31 cellular contexts compared by ENCODE assay signal in the genomic region with DNA sequence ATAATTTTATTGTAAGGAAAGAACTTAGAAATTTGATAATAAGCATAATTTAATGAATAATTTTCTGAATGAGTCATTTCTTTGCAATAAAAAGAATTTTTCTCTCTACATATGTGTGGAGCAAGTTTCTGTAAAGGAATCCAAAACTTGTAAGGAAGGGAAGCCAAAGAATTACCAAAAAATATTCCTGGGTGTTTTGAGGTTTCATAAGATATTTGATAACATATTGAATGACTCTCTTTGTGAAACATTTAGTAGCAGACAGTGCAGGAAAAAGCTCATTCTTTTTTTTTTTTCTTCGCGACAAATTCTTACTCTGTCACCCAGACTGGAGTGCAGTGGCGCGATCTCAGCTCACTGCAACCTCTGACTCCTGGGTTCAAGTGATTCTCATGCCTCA.
DNase-seq lines count a peak whose midpoint lies in the region; TF ChIP-seq lines count a peak whose summit lies in the region.
"Had no signal": no experiment of that assay in that cellular context is flagged by ENCODE, and none has a peak within 500 bp of the region (broad histone marks: within the 10 kb centered on the region; RNA-seq: fewer than 3 reads in every experiment).

No MANE protein-coding gene starts in this region.

- H3K4me3 ChIP-seq in fibroblast of lung (replicated peaks in 1 of 4; ENCODE audit: control extremely low read depth in 1 of 4, insufficient read depth in 1 of 4, low read depth in 3 of 4, low read length in 4 of 4) = no peak overlapping the region
- H3K4me3 ChIP-seq: gastrocnemius medialis, hepatocyte, SK-N-MC had no signal

- CTCF ChIA-PET in activated naive CD4-positive, alpha-beta T cell treated with anti-CD3 and anti-CD28 coated beads, Interleukin-2, amount 10 ng/mL, durations not matched to agents 7 days and 5 days (lab: Charles Lee) = no interaction called here

- no peaks in the 10 kb centered on the region for H3K4me1 Mint-ChIP-seq in activated naive CD4-positive, alpha-beta T cell treated with anti-CD3 and anti-CD28 coated beads, Interleukin-2, amount 10 ng/mL, durations not matched to agents 7 days and 5 days
- H3K4me1 Mint-ChIP-seq: stimulated activated effector memory CD8-positive, alpha-beta T cell treated with anti-CD3 and anti-CD28 coated beads, Interleukin-12 subunit alpha, Interleukin-12 subunit beta, amount 100 ng/mL, for 72 hours had no signal

- DNase-seq in GM04503 (ENCODE audit: low read depth) (peak; percentile 33), amniotic stem cell (lab: John Stamatoyannopoulos, UW) (peak; percentile 0), fibroblast of lung (ENCODE audit: low read depth in 2 of 2) (peak; percentile 11 to 66), stromal cell of bone marrow (ENCODE audit: low read depth) (peak; percentile 10), HK-2 (ENCODE audit: unreplicated experiment) (no peak)
- no peak for DNase-seq in activated naive CD4-positive, alpha-beta T cell treated with anti-CD3 and anti-CD28 coated beads, Interleukin-2, amount 10 ng/mL, durations not matched to agents 7 days and 5 days
- no peak for DNase-seq in activated CD4-positive, alpha-beta T cell treated with anti-CD3 and anti-CD28 coated beads, Interleukin-2, amount 50 U/mL, for 1 hour
- DNase-seq: activated CD4-positive, alpha-beta memory T cell treated with anti-CD3 and anti-CD28 coated beads for 36 hours; activated CD4-positive, CD25-positive, alpha-beta regulatory T cell treated with anti-CD3 and anti-CD28 coated beads, Interleukin-2, amount 50 U/mL, for 72 hours; activated naive CD4-positive, alpha-beta T cell treated with Interleukin-2 at 50 U/mL for 16 hours; amygdala; DMS79 treated with DMSO at 0.1 percent for 48 hours; erythroblast; gastrocnemius medialis; GOT3; Karpas-422; left cardiac atrium; MV-4-11; NCI-H1436; NCI-H2081 treated with DMSO at 0.1 percent for 48 hours; NCI-H2227 treated with DMSO at 0.1 percent for 48 hours; NCI-H69; PC-3; stimulated activated CD4-positive, alpha-beta T cell treated with anti-CD3 and anti-CD28 coated beads, Interleukin-15, amount 100 ng/mL, for 24 hours had no signal

- H3K36me3 ChIP-seq in fibroblast of lung (ENCODE audit: control insufficient read depth, insufficient read depth, low read length) = no peaks in the 10 kb centered on the region
- H3K36me3 ChIP-seq: gastrocnemius medialis had no signal

- no peaks in the 10 kb centered on the region for H3K9me3 ChIP-seq in fibroblast of lung (ENCODE audit: control insufficient read depth, insufficient read depth, low read depth, low read length)
- H3K9me3 ChIP-seq: gastrocnemius medialis had no signal

- H2AFZ ChIP-seq in fibroblast of lung (ENCODE audit: low read length) = no peak overlapping the region
- H2AFZ ChIP-seq: hepatocyte had no signal

- H3K27me3 Mint-ChIP-seq in activated naive CD4-positive, alpha-beta T cell treated with anti-CD3 and anti-CD28 coated beads, Interleukin-2, amount 10 ng/mL, durations not matched to agents 7 days and 5 days = no peaks in the 10 kb centered on the region
- H3K27me3 Mint-ChIP-seq: activated CD4-positive, alpha-beta memory T cell treated with anti-CD3 and anti-CD28 coated beads for 36 hours; dendritic cell treated with granulocyte-macrophage colony-stimulating factor and Interleukin-4, amounts not matched to agents 40 ng/mL and 50 ng/mL, for 4 days; natural killer cell treated with Interleukin-12 subunit alpha and Interleukin-12 subunit beta and Interleukin-15 and Interleukin-18, amount 100 ng/mL, for 72 hours; type B pancreatic cell had no signal

- no peak overlapping the region for H3K27ac ChIP-seq in fibroblast of lung (ENCODE audit: insufficient read depth, low read length)
- H3K27ac ChIP-seq: gastrocnemius medialis, hepatocyte, SK-N-MC had no signal

- H4K20me1 ChIP-seq in fibroblast of lung (ENCODE audit: control insufficient read depth, extremely low read depth, insufficient read depth, low read length) = no peaks in the 10 kb centered on the region

- H3K9me3 Mint-ChIP-seq in activated naive CD4-positive, alpha-beta T cell treated with anti-CD3 and anti-CD28 coated beads, Interleukin-2, amount 10 ng/mL, durations not matched to agents 7 days and 5 days = no peaks in the 10 kb centered on the region
- H3K9me3 Mint-ChIP-seq: activated CD4-positive, alpha-beta memory T cell treated with anti-CD3 and anti-CD28 coated beads for 36 hours; dendritic cell treated with granulocyte-macrophage colony-stimulating factor and Interleukin-4, amounts not matched to agents 40 ng/mL and 50 ng/mL, for 4 days; natural killer cell treated with Interleukin-12 subunit alpha and Interleukin-12 subunit beta and Interleukin-15 and Interleukin-18, amount 100 ng/mL, for 72 hours; T-helper 1 cell treated with Interleukin-12 subunit alpha and Interleukin-12 subunit beta and Interleukin-4 antibody, amounts not matched to agents 30 μg/mL and 1 μg/mL, for 36 hours; type B pancreatic cell had no signal

- no peaks in the 10 kb centered on the region for H3K27me3 ChIP-seq in fibroblast of lung (ENCODE audit: control insufficient read depth, insufficient read depth, low read length)
- H3K27me3 ChIP-seq: gastrocnemius medialis, hepatocyte had no signal

- H3K9ac ChIP-seq in fibroblast of lung (ENCODE audit: insufficient read depth, low read length) = no peak overlapping the region

- H3K36me3 Mint-ChIP-seq in activated naive CD4-positive, alpha-beta T cell treated with anti-CD3 and anti-CD28 coated beads, Interleukin-2, amount 10 ng/mL, durations not matched to agents 7 days and 5 days = no peaks in the 10 kb centered on the region
- H3K36me3 Mint-ChIP-seq: activated CD4-positive, alpha-beta memory T cell treated with anti-CD3 and anti-CD28 coated beads for 36 hours; natural killer cell treated with Interleukin-12 subunit alpha and Interleukin-12 subunit beta and Interleukin-15 and Interleukin-18, amount 100 ng/mL, for 72 hours; stimulated activated effector memory CD8-positive, alpha-beta T cell treated with anti-CD3 and anti-CD28 coated beads, Interleukin-12 subunit alpha, Interleukin-12 subunit beta, amount 100 ng/mL, for 72 hours; type B pancreatic cell had no signal

- no peaks in the 10 kb centered on the region for H3K79me2 ChIP-seq in fibroblast of lung (ENCODE audit: control insufficient read depth, insufficient read depth, low read length)
- H3K79me2 ChIP-seq: hepatocyte had no signal

- H3K4me2 ChIP-seq in fibroblast of lung (ENCODE audit: extremely low read depth, insufficient read depth, low read length) = no peak overlapping the region
- H3K4me2 ChIP-seq: hepatocyte had no signal

- H3K4me1 ChIP-seq in fibroblast of lung (ENCODE audit: control insufficient read depth, extremely low read depth, insufficient read depth, low read length) = no peaks in the 10 kb centered on the region
- H3K4me1 ChIP-seq: gastrocnemius medialis had no signal

- TF ChIP-seq CTCF in fibroblast of lung (conservative IDR thresholded peaks at IDR 0.05 in 1 of 2, IDR thresholded peaks at IDR 0.05 in 1 of 2; ENCODE audit: low read depth in 1 of 2, low read length in 2 of 2) = no peak

- no peak overlapping the region for H3K4me3 Mint-ChIP-seq in activated naive CD4-positive, alpha-beta T cell treated with anti-CD3 and anti-CD28 coated beads, Interleukin-2, amount 10 ng/mL, durations not matched to agents 7 days and 5 days
- H3K4me3 Mint-ChIP-seq: activated CD4-positive, alpha-beta memory T cell treated with anti-CD3 and anti-CD28 coated beads for 36 hours; dendritic cell treated with granulocyte-macrophage colony-stimulating factor and Interleukin-4, amounts not matched to agents 40 ng/mL and 50 ng/mL, for 4 days; natural killer cell treated with Interleukin-12 subunit alpha and Interleukin-12 subunit beta and Interleukin-15 and Interleukin-18, amount 100 ng/mL, for 72 hours; stimulated activated effector memory CD8-positive, alpha-beta T cell treated with anti-CD3 and anti-CD28 coated beads, Interleukin-12 subunit alpha, Interleukin-12 subunit beta, amount 100 ng/mL, for 72 hours; T-helper 1 cell treated with Interleukin-12 subunit alpha and Interleukin-12 subunit beta and Interleukin-4 antibody, amounts not matched to agents 30 μg/mL and 1 μg/mL, for 36 hours; type B pancreatic cell had no signal

- no peak overlapping the region for H3K27ac Mint-ChIP-seq in activated naive CD4-positive, alpha-beta T cell treated with anti-CD3 and anti-CD28 coated beads, Interleukin-2, amount 10 ng/mL, durations not matched to agents 7 days and 5 days
- H3K27ac Mint-ChIP-seq: activated CD4-positive, alpha-beta memory T cell treated with anti-CD3 and anti-CD28 coated beads for 36 hours; dendritic cell treated with granulocyte-macrophage colony-stimulating factor and Interleukin-4, amounts not matched to agents 40 ng/mL and 50 ng/mL, for 4 days; natural killer cell treated with Interleukin-12 subunit alpha and Interleukin-12 subunit beta and Interleukin-15 and Interleukin-18, amount 100 ng/mL, for 72 hours; stimulated activated effector memory CD8-positive, alpha-beta T cell treated with anti-CD3 and anti-CD28 coated beads, Interleukin-12 subunit alpha, Interleukin-12 subunit beta, amount 100 ng/mL, for 72 hours; T-helper 1 cell treated with Interleukin-12 subunit alpha and Interleukin-12 subunit beta and Interleukin-4 antibody, amounts not matched to agents 30 μg/mL and 1 μg/mL, for 36 hours; type B pancreatic cell had no signal

Comparison
In these comparisons a context has a peak if more than half of its experiments do, and no peak if none do; other contexts are left out.
1. DNase-seq: peak in GM04503 (single experiment), amniotic stem cell (single experiment), fibroblast of lung (2 of 2) and stromal cell of bone marrow (single experiment); none in activated naive CD4-positive, alpha-beta T cell treated with anti-CD3 and anti-CD28 coated beads, Interleukin-2, amount 10 ng/mL, durations not matched to agents 7 days and 5 days (single experiment), activated CD4-positive, alpha-beta T cell treated with anti-CD3 and anti-CD28 coated beads, Interleukin-2, amount 50 U/mL, for 1 hour (single experiment) and HK-2 (single experiment).